9 cellular contexts compared by ENCODE assay signal in genomic region chr16:2011726-2012125, GRCh38. TPM values are rescaled to one million over a fixed set of nuclear protein-coding genes. Genes with fewer than 3 reads are reported as not detected.
"Had no signal": no experiment of that assay in that cellular context is flagged by ENCODE, and none has a peak within 500 bp of the region (broad histone marks: within the 10 kb centered on the region; RNA-seq: fewer than 3 reads in every experiment).

No MANE protein-coding gene starts in this region.

RNA-seq across cellular contexts. Expression of gene NPW, which starts 7.9 kb away (rescaled TPM):
- total RNA-seq: left ventricle myocardium superior, osteoblast, right cardiac atrium, subcutaneous adipose tissue, thoracic aorta, upper lobe of right lung had no signal
- polyA plus RNA-seq: keratinocyte; naive thymus-derived CD4-positive, alpha-beta T cell; right cardiac atrium had no signal

RNA-seq across cellular contexts. Expression of gene SYNGR3, which starts 22.0 kb away (rescaled TPM):
- total RNA-seq: mesenteric fat pad, subcutaneous adipose tissue had no signal
